In genomic region chr4:101349346-101350064, GRCh38 we compare ENCODE assay signal across 8 cellular contexts. TPM values are rescaled to one million over a fixed set of nuclear protein-coding genes. Genes with fewer than 3 reads are reported as not detected.
DNase-seq lines count a peak whose midpoint lies in the region; ATAC-seq and TF ChIP-seq lines count a peak whose summit lies in the region.

No MANE protein-coding gene starts in this region.

- H3K27me3 Mint-ChIP-seq in stimulated activated memory B cell treated with anti-CD40 and anti-IgM and Interleukin-4, amounts not matched to agents 10 μg/mL and 1 μg/mL and 100 μg/mL, for 72 hours, result no peaks in the 10 kb centered on the region

- peak overlapping the region; percentile 94 for H3K27ac ChIP-seq in HCT116 (ENCODE audit: low read depth, low read length)
- H3K27ac ChIP-seq in PC-9, result peak overlapping the region; percentile 83
- H3K27ac ChIP-seq in heart right ventricle, result no peak overlapping the region
- H3K27ac ChIP-seq in OCI-LY7 (ENCODE audit: low read depth, low read length, poor library complexity, severe bottlenecking), result no peak overlapping the region

- no peak for TF ChIP-seq POLR2A in HCT116 (IDR thresholded peaks at IDR 0.05; ENCODE audit: borderline replicate concordance, extremely low read depth, insufficient read depth, insufficient read length)

- H3K27me3 ChIP-seq in HCT116 (ENCODE audit: insufficient read depth, low read length) (no peaks in the 10 kb centered on the region), PC-9 (ENCODE audit: insufficient read depth, low read depth) (no peaks in the 10 kb centered on the region), heart right ventricle (no peaks in the 10 kb centered on the region)

- H3K36me3 ChIP-seq in HCT116 (ENCODE audit: control insufficient read depth in 1 of 2, insufficient read depth in 2 of 2, low read length in 2 of 2) (no peaks in the 10 kb centered on the region; a peak in 1 of 4 replicates), PC-9 (ENCODE audit: low read depth) (no peaks in the 10 kb centered on the region), heart right ventricle (no peaks in the 10 kb centered on the region), OCI-LY7 (ENCODE audit: insufficient read depth, low read length) (no peaks in the 10 kb centered on the region)

- peak overlapping the region; percentile 77 for H3K9ac ChIP-seq in HCT116 (ENCODE audit: low read length)

- intact Hi-C loops in HCT116 (cut with micrococcal nuclease) (loop anchor here (5.0 to 10.0 kb wide), 4 partner anchors 112 to 383 kb away; no protein-coding TSS in a partner anchor), PC-9 (cut with micrococcal nuclease; ENCODE audit: unreplicated experiment) (loop anchor here (2.0 to 10.0 kb wide), 8 partner anchors 17 to 913 kb away; no protein-coding TSS in a partner anchor), heart right ventricle (cut with DNase I) (loop anchor here in 9 of 10 donors (5.0 to 10.0 kb wide), 15 partner anchors 42 to 385 kb away; no protein-coding TSS in a partner anchor), OCI-LY7 (cut with micrococcal nuclease; ENCODE audit: unreplicated experiment) (loop anchor here (5.0 to 10.0 kb wide), 7 partner anchors 185 to 1532 kb away; partner anchors contain the start of genes DAPP1, DNAJB14 and UBE2D3)

- H3K4me1 Mint-ChIP-seq in stimulated activated memory B cell treated with anti-CD40 and anti-IgM and Interleukin-4, amounts not matched to agents 10 μg/mL and 1 μg/mL and 100 μg/mL, for 72 hours, result peaks cover 37% of the 10 kb centered on the region

- H3K9me2 ChIP-seq in HCT116 (ENCODE audit: insufficient read depth) (no peaks in the 10 kb centered on the region), PC-9 (ENCODE audit: insufficient read depth) (no peaks in the 10 kb centered on the region), OCI-LY7 (ENCODE audit: insufficient read depth, low read length) (no peaks in the 10 kb centered on the region)

- no peak overlapping the region for H3K4me3 Mint-ChIP-seq in stimulated activated memory B cell treated with anti-CD40 and anti-IgM and Interleukin-4, amounts not matched to agents 10 μg/mL and 1 μg/mL and 100 μg/mL, for 72 hours

- no peaks in the 10 kb centered on the region for H3K9me3 Mint-ChIP-seq in stimulated activated memory B cell treated with anti-CD40 and anti-IgM and Interleukin-4, amounts not matched to agents 10 μg/mL and 1 μg/mL and 100 μg/mL, for 72 hours

- DNase-seq in HCT116 (ENCODE audit: low read depth, low spot score) (peak; percentile 72), PC-9 (peak; percentile 45 to 79), heart right ventricle (peak; percentile 54 to 57), OCI-LY7 (ENCODE audit: low spot score) (no peak), putamen (ENCODE audit: low spot score) (no peak)

- CTCF ChIA-PET in HCT116 (lab: Charles Lee) (interaction anchor here (0.8 to 1.5 kb wide), 2 partner anchors 21 to 381 kb away, joined by 3 to 6 read pairs; no protein-coding TSS in a partner anchor), PC-9 (lab: Charles Lee) (no interaction called here), OCI-LY7 (lab: Charles Lee; ENCODE audit: unreplicated experiment) (no interaction called here)

- peak overlapping the region; percentile 96 for H3K27ac Mint-ChIP-seq in stimulated activated memory B cell treated with anti-CD40 and anti-IgM and Interleukin-4, amounts not matched to agents 10 μg/mL and 1 μg/mL and 100 μg/mL, for 72 hours

- no peak for TF ChIP-seq RAD21 in HCT116 (IDR thresholded peaks at IDR 0.05; ENCODE audit: low read depth)

- peak overlapping the region; percentile 94 for H3K4me2 ChIP-seq in HCT116 (ENCODE audit: low read length)
- peak overlapping the region; percentile 86 for H3K4me2 ChIP-seq in PC-9
- no peak overlapping the region for H3K4me2 ChIP-seq in OCI-LY7 (ENCODE audit: low read length)

- WGBS in heart right ventricle, 2 donors, result 55 to 64% methylated on average over 4 of the region's 4 CpGs

- H4K20me1 ChIP-seq in HCT116 (ENCODE audit: insufficient read depth), result no peaks in the 10 kb centered on the region
- no peaks in the 10 kb centered on the region for H4K20me1 ChIP-seq in PC-9 (ENCODE audit: insufficient read depth)
- H4K20me1 ChIP-seq in OCI-LY7 (ENCODE audit: insufficient read depth, low read length), result peaks cover 10% of the 10 kb centered on the region

- H2AFZ ChIP-seq in HCT116 (ENCODE audit: low read depth, low read length, poor library complexity, severe bottlenecking) (no peak overlapping the region), PC-9 (no peak overlapping the region), OCI-LY7 (ENCODE audit: low read length) (no peak overlapping the region)

- no TSS peak for BruUV-seq in HCT116 (replicated peaks; lab: Mats Ljungman, UMichigan)
- no TSS peak for BruUV-seq in PC-9 (replicated peaks; lab: Mats Ljungman, UMichigan)
- BruUV-seq in OCI-LY7 (replicated peaks; lab: Mats Ljungman, UMichigan), result no TSS peak

- POLR2A ChIA-PET in HCT116 (lab: Charles Lee), result interaction anchor here (1.2 kb wide), 1 partner anchor 44 kb away, joined by 3 read pairs; no protein-coding TSS in a partner anchor
- POLR2A ChIA-PET in PC-9 (lab: Charles Lee; ENCODE audit: unreplicated experiment), result no interaction called here
- POLR2A ChIA-PET in OCI-LY7 (lab: Charles Lee), result interaction anchor here (0.6 kb wide), 1 partner anchor 10 kb away, joined by 3 read pairs; no protein-coding TSS in a partner anchor

- RAD21 ChIA-PET in HCT116 (lab: Charles Lee; ENCODE audit: low non-redundant PET in 1 of 2, low total read pairs in 2 of 2, uncharacterized antibody in 2 of 2, unreplicated experiment in 2 of 2), result interaction anchor here in 1 of 2 experiments (0.6 kb wide), 1 partner anchor 91 kb away, joined by 3 read pairs; no protein-coding TSS in a partner anchor

- H3K4me3 ChIP-seq in HCT116 (replicated peaks in 1 of 2; ENCODE audit: low read depth in 1 of 2, low read length in 2 of 2), result peak overlapping the region; percentile 71 to 84
- H3K4me3 ChIP-seq in PC-9, result peak overlapping the region; percentile 92; the same call in 1 of the 2 replicates
- no peak overlapping the region for H3K4me3 ChIP-seq in heart right ventricle
- no peak overlapping the region for H3K4me3 ChIP-seq in OCI-LY7 (ENCODE audit: low read depth, low read length, poor library complexity, severe bottlenecking)

- H3K4me1 ChIP-seq in HCT116 (ENCODE audit: control insufficient read depth in 1 of 2, insufficient read depth in 2 of 2, low read length in 2 of 2), result peaks cover 25 to 39% of the 10 kb centered on the region in 2 experiments
- peaks cover 30% of the 10 kb centered on the region for H3K4me1 ChIP-seq in PC-9 (replicated peaks; ENCODE audit: insufficient read depth)
- peaks cover 0 to 28% (median 20%) of the 10 kb centered on the region in 9 donors for H3K4me1 ChIP-seq in heart right ventricle
- H3K4me1 ChIP-seq in OCI-LY7 (ENCODE audit: insufficient read depth, low read length, poor library complexity, severe bottlenecking), result peaks cover 27% of the 10 kb centered on the region

- H3K79me2 ChIP-seq in HCT116 (ENCODE audit: insufficient read depth, low read length) (peaks cover 39% of the 10 kb centered on the region), PC-9 (ENCODE audit: low read depth) (peaks cover 19% of the 10 kb centered on the region), OCI-LY7 (ENCODE audit: insufficient read depth, low read depth, low read length) (no peaks in the 10 kb centered on the region)

- ATAC-seq in HCT116 (0 out of 2 replicates have a peak, but pooled peaks have one; percentile 12), heart right ventricle (no peak), HG02798 (IDR thresholded peaks at IDR 0.05; ENCODE audit: poor library complexity, unreplicated experiment) (no peak), GM21825 (IDR thresholded peaks at IDR 0.05; ENCODE audit: unreplicated experiment) (no peak)
- ATAC-seq in stimulated activated memory B cell treated with anti-CD40 and anti-IgM and Interleukin-4, amounts not matched to agents 10 μg/mL and 1 μg/mL and 100 μg/mL, for 72 hours, result no peak

- no peaks in the 10 kb centered on the region for H3K9me3 ChIP-seq in HCT116 (ENCODE audit: control insufficient read depth in 1 of 2, insufficient read depth in 1 of 2, low read depth in 1 of 2, low read length in 2 of 2)
- H3K9me3 ChIP-seq in PC-9 (ENCODE audit: insufficient read depth, low read depth), result no peaks in the 10 kb centered on the region
- H3K9me3 ChIP-seq in heart right ventricle, result no peaks in the 10 kb centered on the region
- no peaks in the 10 kb centered on the region for H3K9me3 ChIP-seq in OCI-LY7 (ENCODE audit: low read length)

- no peaks in the 10 kb centered on the region for H3K36me3 Mint-ChIP-seq in stimulated activated memory B cell treated with anti-CD40 and anti-IgM and Interleukin-4, amounts not matched to agents 10 μg/mL and 1 μg/mL and 100 μg/mL, for 72 hours

- H3F3A ChIP-seq in PC-9 (ENCODE audit: insufficient read depth, low read depth), result peaks cover 5% of the 10 kb centered on the region; the same call in 1 of the 2 replicates

- TF ChIP-seq CTCF in HCT116 (IDR thresholded peaks at IDR 0.05 in 2 of 3, conservative IDR thresholded peaks at IDR 0.05 in 1 of 3; ENCODE audit: borderline replicate concordance in 1 of 3, insufficient read depth in 1 of 3, low read depth in 2 of 3, low read length in 2 of 3) (no peak), PC-9 (conservative IDR thresholded peaks at IDR 0.05) (no peak), heart right ventricle (IDR thresholded peaks at IDR 0.05) (no peak), OCI-LY7 (conservative IDR thresholded peaks at IDR 0.05; ENCODE audit: low read length) (no peak)

TF ChIP-seq in HCT116, 20 proteins besides CTCF, POLR2A, EP300 and RAD21:
- TF ChIP-seq POLR2AphosphoS5 (IDR thresholded peaks at IDR 0.05; ENCODE audit: low read depth, low read length) (peak; percentile 59), ATF3 (IDR thresholded peaks at IDR 0.05) (no peak)

RNA-seq across cellular contexts. Expression of gene PPP3CA, which starts 2.2 kb away (rescaled TPM):
- 133 TPM for total RNA-seq in HCT116 (2021; ENCODE audit: unreplicated experiment)
- 34.1 and 53.4 TPM in 2 replicates for polyA plus RNA-seq in HCT116 (2012)
- total RNA-seq in PC-9 (2021), result 40.2 and 43.1 TPM in 2 replicates
- 10 to 100 TPM; 15.2 to 30.8 (median 20.8) TPM for total RNA-seq in heart right ventricle
- polyA plus RNA-seq in heart right ventricle, result 1 to 10 TPM; 8.1 to 9.2 TPM
- 9.2 and 9.8 TPM in 2 replicates for total RNA-seq in OCI-LY7 (2014; rRNA removed; shearing (Covaris generic))
- 13.6 and 15.1 TPM in 2 replicates for total RNA-seq in OCI-LY7 (2022)

Comparison
In these comparisons a context has a peak if more than half of its experiments do, and no peak if none do; other contexts are left out.
1. DNase-seq: peak in HCT116 (single experiment), PC-9 (2 of 2) and heart right ventricle (2 of 2); none in OCI-LY7 (single experiment) and putamen (single experiment).
2. H3K27ac ChIP-seq: peak in HCT116 (single experiment) and PC-9 (single experiment); none in heart right ventricle (0 of 10) and OCI-LY7 (single experiment).
3. H3K4me3 ChIP-seq: peak in HCT116 (2 of 2) and PC-9 (single experiment); none in heart right ventricle (0 of 10) and OCI-LY7 (single experiment).